2 cellular contexts compared by ENCODE assay signal in genomic region chr16:71292095-71292494, GRCh38.
A peak's percentile ranks its signal among the peaks of the same experiment; 100 is the strongest.
TF ChIP-seq lines count a peak whose summit lies in the region.

No MANE protein-coding gene starts in this region.

TF ChIP-seq in K562, 482 proteins besides CTCF, POLR2A, EP300 and RAD21:
- peak; percentile 87 for TF ChIP-seq ZNF431 (CRISPR knock-in tag; IDR thresholded peaks at IDR 0.05)

TF ChIP-seq in HepG2, 621 proteins besides CTCF, POLR2A, EP300 and RAD21:
- TF ChIP-seq ZNF431 (CRISPR knock-in tag; IDR thresholded peaks at IDR 0.05; ENCODE audit: borderline replicate concordance, low read depth) = peak; percentile 75; the same call in 1 of the 2 replicates
